ENCODE assay signal across 29 cellular contexts in genomic region chr2:220422676-220423075, GRCh38.
"Had no signal": no experiment of that assay in that cellular context is flagged by ENCODE, and none has a peak within 500 bp of the region (broad histone marks: within the 10 kb centered on the region; RNA-seq: fewer than 3 reads in every experiment).

No MANE protein-coding gene starts in this region.

- H3K4me1 ChIP-seq: stomach, suprapubic skin, testis, thyroid gland, tibial artery, tibial nerve, transverse colon, upper lobe of left lung, upper lobe of right lung, uterus, vagina had no signal

- H3K36me3 ChIP-seq: stomach, suprapubic skin, thoracic aorta, thyroid gland, tibial artery, tibial nerve, transverse colon, upper lobe of left lung, upper lobe of right lung, uterus, vagina had no signal

- H3K9me3 ChIP-seq: suprapubic skin, testis, thoracic aorta, thyroid gland, tibial artery, tibial nerve, transverse colon, upper lobe of left lung, upper lobe of right lung, uterus, vagina had no signal

- H3K27ac Mint-ChIP-seq: stimulated activated effector memory CD8-positive, alpha-beta T cell treated with anti-CD3 and anti-CD28 coated beads, Interleukin-12 subunit alpha, Interleukin-12 subunit beta, amount 100 ng/mL, for 72 hours; stimulated activated memory B cell treated with anti-CD40 and anti-IgM and Interleukin-4, amounts not matched to agents 10 μg/mL and 1 μg/mL and 100 μg/mL, for 72 hours; stimulated activated naive B cell treated with anti-CD40 and anti-IgM and Interleukin-4, amounts not matched to agents 10 μg/mL and 1 μg/mL and 100 μg/mL, for 72 hours; stimulated activated naive CD8-positive, alpha-beta T cell treated with anti-CD3 and anti-CD28 coated beads, Interleukin-15, amount 100 ng/mL, for 72 hours; stimulated activated naive CD8-positive, alpha-beta T cell treated with anti-CD3 and anti-CD28 coated beads, Interleukin-15, Interleukin-2, amounts not matched to agents 100 ng/mL and 50 ng/mL, for 24 hours; type B pancreatic cell had no signal

- H3K4me3 Mint-ChIP-seq: stimulated activated effector memory CD8-positive, alpha-beta T cell treated with anti-CD3 and anti-CD28 coated beads, Interleukin-12 subunit alpha, Interleukin-12 subunit beta, amount 100 ng/mL, for 72 hours; stimulated activated memory B cell treated with anti-CD40 and anti-IgM and Interleukin-4, amounts not matched to agents 10 μg/mL and 1 μg/mL and 100 μg/mL, for 72 hours; stimulated activated naive B cell treated with anti-CD40 and anti-IgM and Interleukin-4, amounts not matched to agents 10 μg/mL and 1 μg/mL and 100 μg/mL, for 72 hours; stimulated activated naive CD8-positive, alpha-beta T cell treated with anti-CD3 and anti-CD28 coated beads, Interleukin-15, amount 100 ng/mL, for 72 hours; stimulated activated naive CD8-positive, alpha-beta T cell treated with anti-CD3 and anti-CD28 coated beads, Interleukin-15, Interleukin-2, amounts not matched to agents 100 ng/mL and 50 ng/mL, for 24 hours; type B pancreatic cell had no signal

- H3K36me3 Mint-ChIP-seq: stimulated activated effector memory CD8-positive, alpha-beta T cell treated with anti-CD3 and anti-CD28 coated beads, Interleukin-12 subunit alpha, Interleukin-12 subunit beta, amount 100 ng/mL, for 72 hours; stimulated activated memory B cell treated with anti-CD40 and anti-IgM and Interleukin-4, amounts not matched to agents 10 μg/mL and 1 μg/mL and 100 μg/mL, for 72 hours; stimulated activated naive B cell treated with anti-CD40 and anti-IgM and Interleukin-4, amounts not matched to agents 10 μg/mL and 1 μg/mL and 100 μg/mL, for 72 hours; type B pancreatic cell had no signal

- ATAC-seq: stimulated activated effector memory CD8-positive, alpha-beta T cell treated with anti-CD3 and anti-CD28 coated beads, Interleukin-12 subunit alpha, Interleukin-12 subunit beta, amount 100 ng/mL, for 72 hours; stimulated activated memory B cell treated with anti-CD40 and anti-IgM and Interleukin-4, amounts not matched to agents 10 μg/mL and 1 μg/mL and 100 μg/mL, for 72 hours; stimulated activated naive B cell treated with anti-CD40 and anti-IgM and Interleukin-4, amounts not matched to agents 10 μg/mL and 1 μg/mL and 100 μg/mL, for 72 hours; stimulated activated naive CD8-positive, alpha-beta T cell treated with anti-CD3 and anti-CD28 coated beads, Interleukin-15, amount 100 ng/mL, for 72 hours; stimulated activated naive CD8-positive, alpha-beta T cell treated with anti-CD3 and anti-CD28 coated beads, Interleukin-15, Interleukin-2, amounts not matched to agents 100 U/mL and 50 U/mL, for 24 hours; upper lobe of right lung had no signal

- H3K27ac ChIP-seq: stomach, suprapubic skin, testis, thoracic aorta, thyroid gland, tibial artery, tibial nerve, transverse colon, upper lobe of left lung, upper lobe of right lung, uterus, vagina had no signal

- H3K4me3 ChIP-seq: stomach, suprapubic skin, testis, thoracic aorta, thyroid gland, tibial artery, tibial nerve, transverse colon, upper lobe of left lung, upper lobe of right lung, uterus, vagina had no signal

- H3K27me3 Mint-ChIP-seq: stimulated activated memory B cell treated with anti-CD40 and anti-IgM and Interleukin-4, amounts not matched to agents 10 μg/mL and 1 μg/mL and 100 μg/mL, for 72 hours; stimulated activated naive B cell treated with anti-CD40 and anti-IgM and Interleukin-4, amounts not matched to agents 10 μg/mL and 1 μg/mL and 100 μg/mL, for 72 hours; stimulated activated naive CD8-positive, alpha-beta T cell treated with anti-CD3 and anti-CD28 coated beads, Interleukin-15, amount 100 ng/mL, for 72 hours; stimulated activated naive CD8-positive, alpha-beta T cell treated with anti-CD3 and anti-CD28 coated beads, Interleukin-15, Interleukin-2, amounts not matched to agents 100 ng/mL and 50 ng/mL, for 24 hours; type B pancreatic cell had no signal

- H3K4me1 Mint-ChIP-seq: stimulated activated effector memory CD8-positive, alpha-beta T cell treated with anti-CD3 and anti-CD28 coated beads, Interleukin-12 subunit alpha, Interleukin-12 subunit beta, amount 100 ng/mL, for 72 hours; stimulated activated memory B cell treated with anti-CD40 and anti-IgM and Interleukin-4, amounts not matched to agents 10 μg/mL and 1 μg/mL and 100 μg/mL, for 72 hours; stimulated activated naive B cell treated with anti-CD40 and anti-IgM and Interleukin-4, amounts not matched to agents 10 μg/mL and 1 μg/mL and 100 μg/mL, for 72 hours; stimulated activated naive CD8-positive, alpha-beta T cell treated with anti-CD3 and anti-CD28 coated beads, Interleukin-15, amount 100 ng/mL, for 72 hours had no signal

- FAIRE-seq: urothelium cell line had no signal

- H3K9me3 Mint-ChIP-seq: stimulated activated effector memory CD8-positive, alpha-beta T cell treated with anti-CD3 and anti-CD28 coated beads, Interleukin-12 subunit alpha, Interleukin-12 subunit beta, amount 100 ng/mL, for 72 hours; stimulated activated naive CD8-positive, alpha-beta T cell treated with anti-CD3 and anti-CD28 coated beads, Interleukin-15, Interleukin-2, amounts not matched to agents 100 ng/mL and 50 ng/mL, for 24 hours had no signal

- DNase-seq: stimulated activated CD4-positive, alpha-beta T cell treated with anti-CD3 and anti-CD28 coated beads, Interleukin-2, amount 100 ng/mL, for 48 hours; stimulated activated CD4-positive, alpha-beta T cell treated with anti-CD3 and anti-CD28 coated beads, Interleukin-4, amount 100 ng/mL, for 1 hour; stimulated activated CD4-positive, alpha-beta T cell treated with anti-CD3 and anti-CD28 coated beads, Interleukin-4, amount 100 ng/mL, for 24 hours; stimulated activated CD4-positive, alpha-beta T cell treated with anti-CD3 and anti-CD28 coated beads, Interleukin-4, amount 100 ng/mL, for 4 hours; stimulated activated CD8-positive, alpha-beta memory T cell treated with anti-CD3 and anti-CD28 coated beads, Interleukin-4, amount 100 ng/mL, for 48 hours; stimulated activated naive B cell treated with anti-CD40 and anti-IgM and Interleukin-4, amounts not matched to agents 10 μg/mL and 1 μg/mL and 100 μg/mL, for 72 hours; stimulated activated naive CD4-positive, alpha-beta T cell; stimulated activated naive CD4-positive, alpha-beta T cell treated with Interleukin-2 at 50 U/mL for 16 hours; stimulated activated naive CD8-positive, alpha-beta T cell treated with anti-CD3 and anti-CD28 coated beads, Interleukin-15, amount 100 ng/mL, for 72 hours; stimulated activated naive CD8-positive, alpha-beta T cell treated with anti-CD3 and anti-CD28 coated beads, Interleukin-15, Interleukin-2, amounts not matched to agents 100 U/mL and 50 U/mL, for 24 hours; stomach; substantia nigra; testis; thyroid gland; tibial artery; transverse colon; trophoblast cell; upper lobe of left lung; upper lobe of right lung; uterus had no signal

- H3K27me3 ChIP-seq: stomach, suprapubic skin, testis, thyroid gland, tibial artery, tibial nerve, transverse colon, upper lobe of left lung, upper lobe of right lung, uterus, vagina had no signal
